ENCODE assay signal across 1 cellular context in genomic region chr2:178450574-178451429, GRCh38.
TF ChIP-seq lines count a peak whose summit lies in the region.

TSS of gene PJVK (plus strand) at chr2:178451378. CDS start at chr2:178453410, 2,032 bp downstream.
TSS of gene PRKRA (minus strand) at chr2:178451175. CDS start at chr2:178451030, 145 bp downstream.

TF ChIP-seq in K562, 482 proteins besides CTCF, POLR2A, EP300 and RAD21 (continued from another document and continues in another):
- TF ChIP-seq, protein P1, sequence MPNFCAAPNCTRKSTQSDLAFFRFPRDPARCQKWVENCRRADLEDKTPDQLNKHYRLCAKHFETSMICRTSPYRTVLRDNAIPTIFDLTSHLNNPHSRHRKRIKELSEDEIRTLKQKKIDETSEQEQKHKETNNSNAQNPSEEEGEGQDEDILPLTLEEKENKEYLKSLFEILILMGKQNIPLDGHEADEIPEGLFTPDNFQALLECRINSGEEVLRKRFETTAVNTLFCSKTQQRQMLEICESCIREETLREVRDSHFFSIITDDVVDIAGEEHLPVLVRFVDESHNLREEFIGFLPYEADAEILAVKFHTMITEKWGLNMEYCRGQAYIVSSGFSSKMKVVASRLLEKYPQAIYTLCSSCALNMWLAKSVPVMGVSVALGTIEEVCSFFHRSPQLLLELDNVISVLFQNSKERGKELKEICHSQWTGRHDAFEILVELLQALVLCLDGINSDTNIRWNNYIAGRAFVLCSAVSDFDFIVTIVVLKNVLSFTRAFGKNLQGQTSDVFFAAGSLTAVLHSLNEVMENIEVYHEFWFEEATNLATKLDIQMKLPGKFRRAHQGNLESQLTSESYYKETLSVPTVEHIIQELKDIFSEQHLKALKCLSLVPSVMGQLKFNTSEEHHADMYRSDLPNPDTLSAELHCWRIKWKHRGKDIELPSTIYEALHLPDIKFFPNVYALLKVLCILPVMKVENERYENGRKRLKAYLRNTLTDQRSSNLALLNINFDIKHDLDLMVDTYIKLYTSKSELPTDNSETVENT (CRISPR knock-in tag; IDR thresholded peaks at IDR 0.05) = peak; percentile 86; the same call in 1 of the 2 replicates
- TF ChIP-seq SAFB (IDR thresholded peaks at IDR 0.05; ENCODE audit: borderline replicate concordance, low read depth, low read length) (peak; percentile 66; the same call in 1 of the 2 replicates), BRD4 (IDR thresholded peaks at IDR 0.05) (peak; percentile 44; the same call in 1 of the 2 replicates), GTF2E2 (tag; IDR thresholded peaks at IDR 0.05) (peak; percentile 89; the same call in 1 of the 2 replicates), DPF2 (IDR thresholded peaks at IDR 0.05) (peak; percentile 43), RBM17 (IDR thresholded peaks at IDR 0.05; ENCODE audit: borderline replicate concordance, low read depth, low read length) (no peak), POLR2B (IDR thresholded peaks at IDR 0.05; ENCODE audit: low read depth, partially characterized antibody) (peak; percentile 92), CBFB (CRISPR knock-in tag; IDR thresholded peaks at IDR 0.05) (no peak), FUS (optimal IDR thresholded peaks at IDR 0.05; ENCODE audit: low read depth, low read length) (no peak), ZC3H11A (IDR thresholded peaks at IDR 0.05; ENCODE audit: low read depth, low read length) (0 out of 2 replicates have a peak, but pooled peaks have one; percentile 22), RNF219 (CRISPR knock-in tag; IDR thresholded peaks at IDR 0.05) (no peak), ZBTB1 (CRISPR knock-in tag; IDR thresholded peaks at IDR 0.05; ENCODE audit: borderline replicate concordance, low read depth) (peak; percentile 87), KLF10 (CRISPR knock-in tag; IDR thresholded peaks at IDR 0.05) (no peak), FOSL1 (tag; conservative IDR thresholded peaks at IDR 0.05) (no peak; the same call in none of the 2 replicates), GATAD2B (IDR thresholded peaks at IDR 0.05; ENCODE audit: borderline replicate concordance) (peak; percentile 85), CREB1 (IDR thresholded peaks at IDR 0.05) (peak; percentile 94), CREB1 (CRISPR knock-in tag; IDR thresholded peaks at IDR 0.05) (peak; percentile 74), ARID4B (CRISPR knock-in tag; IDR thresholded peaks at IDR 0.05) (peak; percentile 79), KLF16 (IDR thresholded peaks at IDR 0.05) (peak; percentile 14; the same call in 1 of the 2 replicates), ID3 (CRISPR knock-in tag; IDR thresholded peaks at IDR 0.05) (no peak), ID3 (tag; IDR thresholded peaks at IDR 0.05) (peak; percentile 74), ZNF518B (CRISPR knock-in tag; IDR thresholded peaks at IDR 0.05) (no peak)
- TF ChIP-seq, protein P2, sequence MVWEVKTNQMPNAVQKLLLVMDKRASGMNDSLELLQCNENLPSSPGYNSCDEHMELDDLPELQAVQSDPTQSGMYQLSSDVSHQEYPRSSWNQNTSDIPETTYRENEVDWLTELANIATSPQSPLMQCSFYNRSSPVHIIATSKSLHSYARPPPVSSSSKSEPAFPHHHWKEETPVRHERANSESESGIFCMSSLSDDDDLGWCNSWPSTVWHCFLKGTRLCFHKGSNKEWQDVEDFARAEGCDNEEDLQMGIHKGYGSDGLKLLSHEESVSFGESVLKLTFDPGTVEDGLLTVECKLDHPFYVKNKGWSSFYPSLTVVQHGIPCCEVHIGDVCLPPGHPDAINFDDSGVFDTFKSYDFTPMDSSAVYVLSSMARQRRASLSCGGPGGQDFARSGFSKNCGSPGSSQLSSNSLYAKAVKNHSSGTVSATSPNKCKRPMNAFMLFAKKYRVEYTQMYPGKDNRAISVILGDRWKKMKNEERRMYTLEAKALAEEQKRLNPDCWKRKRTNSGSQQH (CRISPR knock-in tag; IDR thresholded peaks at IDR 0.05) = no peak
- TF ChIP-seq, protein P3, sequence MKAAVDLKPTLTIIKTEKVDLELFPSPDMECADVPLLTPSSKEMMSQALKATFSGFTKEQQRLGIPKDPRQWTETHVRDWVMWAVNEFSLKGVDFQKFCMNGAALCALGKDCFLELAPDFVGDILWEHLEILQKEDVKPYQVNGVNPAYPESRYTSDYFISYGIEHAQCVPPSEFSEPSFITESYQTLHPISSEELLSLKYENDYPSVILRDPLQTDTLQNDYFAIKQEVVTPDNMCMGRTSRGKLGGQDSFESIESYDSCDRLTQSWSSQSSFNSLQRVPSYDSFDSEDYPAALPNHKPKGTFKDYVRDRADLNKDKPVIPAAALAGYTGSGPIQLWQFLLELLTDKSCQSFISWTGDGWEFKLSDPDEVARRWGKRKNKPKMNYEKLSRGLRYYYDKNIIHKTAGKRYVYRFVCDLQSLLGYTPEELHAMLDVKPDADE (conservative IDR thresholded peaks at IDR 0.05; ENCODE audit: control insufficient read depth, low read depth, low read length) = peak; percentile 62
- TF ChIP-seq, protein P4, sequence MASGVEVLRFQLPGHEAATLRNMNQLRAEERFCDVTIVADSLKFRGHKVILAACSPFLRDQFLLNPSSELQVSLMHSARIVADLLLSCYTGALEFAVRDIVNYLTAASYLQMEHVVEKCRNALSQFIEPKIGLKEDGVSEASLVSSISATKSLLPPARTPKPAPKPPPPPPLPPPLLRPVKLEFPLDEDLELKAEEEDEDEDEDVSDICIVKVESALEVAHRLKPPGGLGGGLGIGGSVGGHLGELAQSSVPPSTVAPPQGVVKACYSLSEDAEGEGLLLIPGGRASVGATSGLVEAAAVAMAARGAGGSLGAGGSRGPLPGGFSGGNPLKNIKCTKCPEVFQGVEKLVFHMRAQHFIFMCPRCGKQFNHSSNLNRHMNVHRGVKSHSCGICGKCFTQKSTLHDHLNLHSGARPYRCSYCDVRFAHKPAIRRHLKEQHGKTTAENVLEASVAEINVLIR (CRISPR knock-in tag; IDR thresholded peaks at IDR 0.05) = peak; percentile 73; the same call in 1 of the 2 replicates
- TF ChIP-seq, protein P5, sequence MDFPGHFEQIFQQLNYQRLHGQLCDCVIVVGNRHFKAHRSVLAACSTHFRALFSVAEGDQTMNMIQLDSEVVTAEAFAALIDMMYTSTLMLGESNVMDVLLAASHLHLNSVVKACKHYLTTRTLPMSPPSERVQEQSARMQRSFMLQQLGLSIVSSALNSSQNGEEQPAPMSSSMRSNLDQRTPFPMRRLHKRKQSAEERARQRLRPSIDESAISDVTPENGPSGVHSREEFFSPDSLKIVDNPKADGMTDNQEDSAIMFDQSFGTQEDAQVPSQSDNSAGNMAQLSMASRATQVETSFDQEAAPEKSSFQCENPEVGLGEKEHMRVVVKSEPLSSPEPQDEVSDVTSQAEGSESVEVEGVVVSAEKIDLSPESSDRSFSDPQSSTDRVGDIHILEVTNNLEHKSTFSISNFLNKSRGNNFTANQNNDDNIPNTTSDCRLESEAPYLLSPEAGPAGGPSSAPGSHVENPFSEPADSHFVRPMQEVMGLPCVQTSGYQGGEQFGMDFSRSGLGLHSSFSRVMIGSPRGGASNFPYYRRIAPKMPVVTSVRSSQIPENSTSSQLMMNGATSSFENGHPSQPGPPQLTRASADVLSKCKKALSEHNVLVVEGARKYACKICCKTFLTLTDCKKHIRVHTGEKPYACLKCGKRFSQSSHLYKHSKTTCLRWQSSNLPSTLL (IDR thresholded peaks at IDR 0.05) = no peak
- TF ChIP-seq, protein P6, sequence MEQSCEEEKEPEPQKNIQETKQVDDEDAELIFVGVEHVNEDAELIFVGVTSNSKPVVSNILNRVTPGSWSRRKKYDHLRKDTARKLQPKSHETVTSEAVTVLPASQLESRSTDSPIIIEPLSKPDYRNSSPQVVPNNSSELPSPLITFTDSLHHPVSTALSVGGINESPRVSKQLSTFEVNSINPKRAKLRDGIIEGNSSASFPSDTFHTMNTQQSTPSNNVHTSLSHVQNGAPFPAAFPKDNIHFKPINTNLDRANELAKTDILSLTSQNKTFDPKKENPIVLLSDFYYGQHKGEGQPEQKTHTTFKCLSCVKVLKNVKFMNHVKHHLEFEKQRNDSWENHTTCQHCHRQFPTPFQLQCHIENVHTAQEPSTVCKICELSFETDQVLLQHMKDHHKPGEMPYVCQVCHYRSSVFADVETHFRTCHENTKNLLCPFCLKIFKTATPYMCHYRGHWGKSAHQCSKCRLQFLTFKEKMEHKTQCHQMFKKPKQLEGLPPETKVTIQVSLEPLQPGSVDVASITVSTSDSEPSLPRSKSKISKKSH (CRISPR knock-in tag; IDR thresholded peaks at IDR 0.05) = no peak
- TF ChIP-seq, protein P7, sequence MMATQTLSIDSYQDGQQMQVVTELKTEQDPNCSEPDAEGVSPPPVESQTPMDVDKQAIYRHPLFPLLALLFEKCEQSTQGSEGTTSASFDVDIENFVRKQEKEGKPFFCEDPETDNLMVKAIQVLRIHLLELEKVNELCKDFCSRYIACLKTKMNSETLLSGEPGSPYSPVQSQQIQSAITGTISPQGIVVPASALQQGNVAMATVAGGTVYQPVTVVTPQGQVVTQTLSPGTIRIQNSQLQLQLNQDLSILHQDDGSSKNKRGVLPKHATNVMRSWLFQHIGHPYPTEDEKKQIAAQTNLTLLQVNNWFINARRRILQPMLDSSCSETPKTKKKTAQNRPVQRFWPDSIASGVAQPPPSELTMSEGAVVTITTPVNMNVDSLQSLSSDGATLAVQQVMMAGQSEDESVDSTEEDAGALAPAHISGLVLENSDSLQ (IDR thresholded peaks at IDR 0.05) = peak; percentile 36
- TF ChIP-seq, protein P8, sequence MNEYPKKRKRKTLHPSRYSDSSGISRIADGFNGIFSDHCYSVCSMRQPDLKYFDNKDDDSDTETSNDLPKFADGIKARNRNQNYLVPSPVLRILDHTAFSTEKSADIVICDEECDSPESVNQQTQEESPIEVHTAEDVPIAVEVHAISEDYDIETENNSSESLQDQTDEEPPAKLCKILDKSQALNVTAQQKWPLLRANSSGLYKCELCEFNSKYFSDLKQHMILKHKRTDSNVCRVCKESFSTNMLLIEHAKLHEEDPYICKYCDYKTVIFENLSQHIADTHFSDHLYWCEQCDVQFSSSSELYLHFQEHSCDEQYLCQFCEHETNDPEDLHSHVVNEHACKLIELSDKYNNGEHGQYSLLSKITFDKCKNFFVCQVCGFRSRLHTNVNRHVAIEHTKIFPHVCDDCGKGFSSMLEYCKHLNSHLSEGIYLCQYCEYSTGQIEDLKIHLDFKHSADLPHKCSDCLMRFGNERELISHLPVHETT (CRISPR knock-in tag; conservative IDR thresholded peaks at IDR 0.05 in 1 of 2, IDR thresholded peaks at IDR 0.05 in 1 of 2) = peak in 1 of 2 experiments; percentile 44; a peak in 2 of 4 replicates
